ENCODE assay signal across 30 cellular contexts in the genomic region with DNA sequence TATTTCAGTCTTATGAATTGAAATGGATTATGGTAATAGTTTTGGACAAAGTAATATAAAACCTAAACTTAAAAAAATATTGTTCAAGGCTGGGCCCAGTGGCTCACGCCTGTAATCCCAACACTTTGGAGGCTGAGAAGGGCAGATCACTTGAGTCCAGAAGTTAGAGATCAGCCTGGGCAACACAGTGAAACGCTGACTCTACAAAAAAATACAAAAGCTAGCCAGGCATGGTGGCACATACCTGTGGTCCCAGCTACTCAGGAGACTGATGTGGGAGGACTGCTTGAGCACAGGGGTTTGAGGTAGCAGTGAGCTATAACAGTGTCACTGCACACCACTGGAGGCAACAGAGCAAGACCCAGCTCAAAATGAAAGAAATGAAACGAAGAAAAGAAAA.
"Had no signal": no experiment of that assay in that cellular context is flagged by ENCODE, and none has a peak within 500 bp of the region (broad histone marks: within the 10 kb centered on the region; RNA-seq: fewer than 3 reads in every experiment).

No MANE protein-coding gene starts in this region.

- H3K4me3 ChIP-seq: ascending aorta, breast epithelium, cardiac muscle cell, colonic mucosa had no signal

- H3K4me3 Mint-ChIP-seq: activated B cell treated with CpG ODN at 0.5 μM for 24 hours; activated CD4-positive, alpha-beta memory T cell treated with anti-CD3 and anti-CD28 coated beads, Interleukin-2, amount 10 ng/mL, durations not matched to agents 7 days and 5 days; activated CD4-positive, alpha-beta T cell treated with anti-CD3 and anti-CD28 coated beads, Interleukin-2, amount 10 ng/mL, durations not matched to agents 7 days and 5 days; activated naive CD4-positive, alpha-beta T cell treated with anti-CD3 and anti-CD28 coated beads, Interleukin-2, amount 10 ng/mL, durations not matched to agents 7 days and 5 days; activated naive CD8-positive, alpha-beta T cell treated with anti-CD3 and anti-CD28 coated beads, Interleukin-2, amount 10 ng/mL, durations not matched to agents 7 days and 5 days; activated T-cell treated with anti-CD3 and anti-CD28 coated beads, Interleukin-2, amount 50 U/mL, for 24 hours; activated T-cell treated with anti-CD3 and anti-CD28 coated beads, Interleukin-2, amount 50 U/mL, for 72 hours; brain; T-helper 17 cell; T-helper 2 cell treated with Interferon-gamma antibody and Interleukin-4, amounts not matched to agents 5 μg/mL and 100 μg/mL, for 36 hours had no signal

- H3K9me3 ChIP-seq: ascending aorta, breast epithelium, colonic mucosa had no signal

- H3K36me3 ChIP-seq: ascending aorta, breast epithelium, cardiac muscle cell, colonic mucosa had no signal

- H3K36me3 Mint-ChIP-seq: activated naive CD4-positive, alpha-beta T cell treated with anti-CD3 and anti-CD28 coated beads, Interleukin-2, amount 50 U/mL, for 72 hours had no signal

- H3K27ac Mint-ChIP-seq: activated B cell treated with CpG ODN at 0.5 μM for 24 hours; activated CD4-positive, alpha-beta memory T cell treated with anti-CD3 and anti-CD28 coated beads, Interleukin-2, amount 10 ng/mL, durations not matched to agents 7 days and 5 days; activated CD4-positive, alpha-beta T cell treated with anti-CD3 and anti-CD28 coated beads, Interleukin-2, amount 10 ng/mL, durations not matched to agents 7 days and 5 days; activated naive CD4-positive, alpha-beta T cell treated with anti-CD3 and anti-CD28 coated beads, Interleukin-2, amount 10 ng/mL, durations not matched to agents 7 days and 5 days; activated naive CD4-positive, alpha-beta T cell treated with anti-CD3 and anti-CD28 coated beads, Interleukin-2, amount 50 U/mL, for 72 hours; activated naive CD8-positive, alpha-beta T cell treated with anti-CD3 and anti-CD28 coated beads, Interleukin-2, amount 10 ng/mL, durations not matched to agents 7 days and 5 days; activated T-cell treated with anti-CD3 and anti-CD28 coated beads, Interleukin-2, amount 50 U/mL, for 24 hours; activated T-cell treated with anti-CD3 and anti-CD28 coated beads, Interleukin-2, amount 50 U/mL, for 72 hours; T-helper 17 cell; T-helper 2 cell treated with Interferon-gamma antibody and Interleukin-4, amounts not matched to agents 5 μg/mL and 100 μg/mL, for 36 hours had no signal

- H3K4me1 Mint-ChIP-seq: activated B cell treated with CpG ODN at 0.5 μM for 24 hours; activated CD4-positive, alpha-beta memory T cell treated with anti-CD3 and anti-CD28 coated beads, Interleukin-2, amount 10 ng/mL, durations not matched to agents 7 days and 5 days; activated CD4-positive, alpha-beta T cell treated with anti-CD3 and anti-CD28 coated beads, Interleukin-2, amount 10 ng/mL, durations not matched to agents 7 days and 5 days; activated naive CD4-positive, alpha-beta T cell treated with anti-CD3 and anti-CD28 coated beads, Interleukin-2, amount 10 ng/mL, durations not matched to agents 7 days and 5 days; activated naive CD8-positive, alpha-beta T cell treated with anti-CD3 and anti-CD28 coated beads, Interleukin-2, amount 10 ng/mL, durations not matched to agents 7 days and 5 days; brain had no signal

- H3K9me3 Mint-ChIP-seq: activated B cell treated with CpG ODN at 0.5 μM for 24 hours; activated CD4-positive, alpha-beta memory T cell treated with anti-CD3 and anti-CD28 coated beads, Interleukin-2, amount 10 ng/mL, durations not matched to agents 7 days and 5 days; activated CD4-positive, alpha-beta T cell treated with anti-CD3 and anti-CD28 coated beads, Interleukin-2, amount 10 ng/mL, durations not matched to agents 7 days and 5 days; activated naive CD4-positive, alpha-beta T cell treated with anti-CD3 and anti-CD28 coated beads, Interleukin-2, amount 10 ng/mL, durations not matched to agents 7 days and 5 days; activated naive CD4-positive, alpha-beta T cell treated with anti-CD3 and anti-CD28 coated beads, Interleukin-2, amount 50 U/mL, for 72 hours; activated naive CD8-positive, alpha-beta T cell treated with anti-CD3 and anti-CD28 coated beads, Interleukin-2, amount 10 ng/mL, durations not matched to agents 7 days and 5 days; activated T-cell treated with anti-CD3 and anti-CD28 coated beads, Interleukin-2, amount 50 U/mL, for 24 hours; activated T-cell treated with anti-CD3 and anti-CD28 coated beads, Interleukin-2, amount 50 U/mL, for 72 hours had no signal

- H3K27ac ChIP-seq: ascending aorta, breast epithelium, cardiac muscle cell, colonic mucosa, epithelial cell of prostate, WERI-Rb-1 had no signal

- DNase-seq: activated B cell treated with CpG ODN at 0.5 μM for 24 hours; activated CD4-positive, alpha-beta memory T cell treated with anti-CD3 and anti-CD28 coated beads, Interleukin-2, amount 10 ng/mL, durations not matched to agents 7 days and 5 days; activated CD4-positive, alpha-beta T cell treated with anti-CD3 and anti-CD28 coated beads, Interleukin-2, amount 10 ng/mL, durations not matched to agents 7 days and 5 days; activated CD4-positive, alpha-beta T cell treated with anti-CD3 and anti-CD28 coated beads, Interleukin-2, amount 50 U/mL, for 4 hours; activated CD8-positive, alpha-beta memory T cell treated with anti-CD3 and anti-CD28 coated beads, Interleukin-2, amount 50 U/mL, for 48 hours; activated gamma-delta T cell; activated naive CD4-positive, alpha-beta T cell; activated naive CD4-positive, alpha-beta T cell treated with anti-CD3 and anti-CD28 coated beads, Interleukin-2, amount 10 ng/mL, durations not matched to agents 7 days and 5 days; activated naive CD8-positive, alpha-beta T cell treated with anti-CD3 and anti-CD28 coated beads, Interleukin-2, amount 10 ng/mL, durations not matched to agents 7 days and 5 days; activated T-cell treated with anti-CD3 and anti-CD28 coated beads for 4 hours; activated T-cell treated with anti-CD3 and anti-CD28 coated beads, Interleukin-2, amount 50 U/mL, for 24 hours; activated T-cell treated with anti-CD3 and anti-CD28 coated beads, Interleukin-2, amount 50 U/mL, for 72 hours; central memory CD4-positive, alpha-beta T cell; cerebellar nuclear complex; colonic mucosa; effector CD8-positive, alpha-beta T cell; foreskin fibroblast; head of caudate nucleus; T-helper 1 cell; T-helper 17 cell; T1000; WERI-Rb-1 had no signal

- H3K4me1 ChIP-seq: ascending aorta, breast epithelium, colonic mucosa had no signal

- ATAC-seq: activated CD4-positive, CD25-positive, alpha-beta regulatory T cell treated with anti-CD3 and anti-CD28 coated beads, Interleukin-2, amount 50 U/mL, for 24 hours; activated naive CD4-positive, alpha-beta T cell treated with anti-CD3 and anti-CD28 coated beads, Interleukin-2, amount 50 U/mL, for 72 hours; activated T-cell treated with anti-CD3 and anti-CD28 coated beads, Interleukin-2, amount 50 U/mL, for 72 hours; T-helper 17 cell had no signal

- H3K27me3 ChIP-seq: ascending aorta, breast epithelium, cardiac muscle cell, colonic mucosa had no signal

- H3K27me3 Mint-ChIP-seq: activated B cell treated with CpG ODN at 0.5 μM for 24 hours; activated CD4-positive, alpha-beta memory T cell treated with anti-CD3 and anti-CD28 coated beads, Interleukin-2, amount 10 ng/mL, durations not matched to agents 7 days and 5 days; activated CD4-positive, alpha-beta T cell treated with anti-CD3 and anti-CD28 coated beads, Interleukin-2, amount 10 ng/mL, durations not matched to agents 7 days and 5 days; activated naive CD4-positive, alpha-beta T cell treated with anti-CD3 and anti-CD28 coated beads, Interleukin-2, amount 10 ng/mL, durations not matched to agents 7 days and 5 days; activated naive CD8-positive, alpha-beta T cell treated with anti-CD3 and anti-CD28 coated beads, Interleukin-2, amount 10 ng/mL, durations not matched to agents 7 days and 5 days; activated T-cell treated with anti-CD3 and anti-CD28 coated beads, Interleukin-2, amount 50 U/mL, for 24 hours; brain; T-helper 17 cell had no signal
